Comparison of ENCODE assay signal across 10 cellular contexts in the genomic region with DNA sequence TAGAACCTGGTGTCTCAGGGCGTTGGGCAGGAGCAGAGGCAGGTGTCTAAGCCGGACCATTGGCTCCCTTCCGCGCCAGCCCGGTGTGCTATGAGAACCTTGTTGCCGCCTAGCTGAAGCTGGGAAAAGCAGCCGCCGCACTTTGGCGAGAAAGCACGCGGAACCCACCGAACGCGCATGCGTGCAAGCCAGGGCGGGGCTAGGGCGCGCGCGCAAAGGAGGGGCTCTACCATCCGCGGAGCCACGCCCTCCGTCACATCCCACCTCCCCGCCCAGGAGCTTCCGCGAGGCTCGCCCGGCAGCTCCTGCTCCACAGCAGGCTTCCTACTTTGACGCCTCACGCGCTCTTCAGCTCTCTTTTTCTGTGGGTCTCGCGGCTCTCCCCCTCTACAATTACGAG. TPM values are rescaled to one million over a fixed set of nuclear protein-coding genes. Genes with fewer than 3 reads are reported as not detected.
DNase-seq lines count a peak whose midpoint lies in the region; ATAC-seq lines count a peak whose summit lies in the region.
"Had no signal": no experiment of that assay in that cellular context is flagged by ENCODE, and none has a peak within 500 bp of the region (broad histone marks: within the 10 kb centered on the region; RNA-seq: fewer than 3 reads in every experiment).

No MANE protein-coding gene starts in this region.

- H3K4me3 Mint-ChIP-seq in activated CD4-positive, alpha-beta T cell treated with anti-CD3 and anti-CD28 coated beads, Interleukin-2, amount 10 ng/mL, durations not matched to agents 24 days and 14 days: no peak overlapping the region
- H3K4me3 Mint-ChIP-seq in activated naive CD8-positive, alpha-beta T cell treated with anti-CD3 and anti-CD28 coated beads, Interleukin-2, amount 50 U/mL, for 24 hours: no peak overlapping the region
- H3K4me3 Mint-ChIP-seq in stimulated activated naive B cell treated with anti-CD40 and anti-IgM and Interleukin-4, amounts not matched to agents 10 μg/mL and 1 μg/mL and 100 μg/mL, for 72 hours: peak overlapping the region; percentile 30 to 58

- intact Hi-C loops in activated CD4-positive, alpha-beta T cell treated with anti-CD3 and anti-CD28 coated beads, Interleukin-2, amount 10 ng/mL, durations not matched to agents 24 days and 14 days (cut with micrococcal nuclease): no loop called here

- no peak for ATAC-seq in activated naive CD8-positive, alpha-beta T cell treated with anti-CD3 and anti-CD28 coated beads, Interleukin-2, amount 50 U/mL, for 24 hours
- peak; percentile 65 to 75 for ATAC-seq in stimulated activated naive B cell treated with anti-CD40 and anti-IgM and Interleukin-4, amounts not matched to agents 10 μg/mL and 1 μg/mL and 100 μg/mL, for 72 hours (replicated peaks)

- peak; percentile 53 for DNase-seq in activated CD4-positive, alpha-beta T cell treated with anti-CD3 and anti-CD28 coated beads, Interleukin-2, amount 10 ng/mL, durations not matched to agents 24 days and 14 days
- DNase-seq in activated CD4-positive, alpha-beta T cell treated with anti-CD3 and anti-CD28 coated beads for 4 hours: no peak
- DNase-seq in activated naive CD8-positive, alpha-beta T cell treated with anti-CD3 and anti-CD28 coated beads, Interleukin-2, amount 50 U/mL, for 24 hours: peak; percentile 3
- DNase-seq in iPS-NIHi7 (ENCODE audit: extremely low spot score) (peak; percentile 47), AML-193 (lab: John Stamatoyannopoulos, UW) (no peak), NCI-H1694 treated with DMSO at 0.1 percent for 48 hours (lab: John Stamatoyannopoulos, UW) (no peak)
- peak; percentile 34 for DNase-seq in stimulated activated naive B cell treated with anti-CD40 and anti-IgM and Interleukin-4, amounts not matched to agents 10 μg/mL and 1 μg/mL and 100 μg/mL, for 72 hours
- DNase-seq in NK-92 treated with Interleukin-12 subunit alpha and Interleukin-12 subunit beta, amount 100 ng/mL, for 24 hours (lab: John Stamatoyannopoulos, UW): no peak
- DNase-seq: amniotic stem cell, SJCRH30 had no signal

- no peaks in the 10 kb centered on the region for H3K36me3 Mint-ChIP-seq in activated CD4-positive, alpha-beta T cell treated with anti-CD3 and anti-CD28 coated beads, Interleukin-2, amount 10 ng/mL, durations not matched to agents 24 days and 14 days (ENCODE audit: low read depth)
- peaks cover 3% of the 10 kb centered on the region for H3K36me3 Mint-ChIP-seq in activated naive CD8-positive, alpha-beta T cell treated with anti-CD3 and anti-CD28 coated beads, Interleukin-2, amount 50 U/mL, for 24 hours (ENCODE audit: low read depth)
- H3K36me3 Mint-ChIP-seq in stimulated activated naive B cell treated with anti-CD40 and anti-IgM and Interleukin-4, amounts not matched to agents 10 μg/mL and 1 μg/mL and 100 μg/mL, for 72 hours: no peaks in the 10 kb centered on the region

- no peaks in the 10 kb centered on the region for H3K27me3 Mint-ChIP-seq in activated CD4-positive, alpha-beta T cell treated with anti-CD3 and anti-CD28 coated beads, Interleukin-2, amount 10 ng/mL, durations not matched to agents 24 days and 14 days
- H3K27me3 Mint-ChIP-seq in activated naive CD8-positive, alpha-beta T cell treated with anti-CD3 and anti-CD28 coated beads, Interleukin-2, amount 50 U/mL, for 24 hours: peaks cover 6% of the 10 kb centered on the region
- H3K27me3 Mint-ChIP-seq in stimulated activated naive B cell treated with anti-CD40 and anti-IgM and Interleukin-4, amounts not matched to agents 10 μg/mL and 1 μg/mL and 100 μg/mL, for 72 hours: peaks cover 5 to 14% of the 10 kb centered on the region in 2 donors

- peaks cover 7% of the 10 kb centered on the region for H3K9me3 Mint-ChIP-seq in activated CD4-positive, alpha-beta T cell treated with anti-CD3 and anti-CD28 coated beads, Interleukin-2, amount 10 ng/mL, durations not matched to agents 24 days and 14 days
- no peaks in the 10 kb centered on the region for H3K9me3 Mint-ChIP-seq in activated naive CD8-positive, alpha-beta T cell treated with anti-CD3 and anti-CD28 coated beads, Interleukin-2, amount 50 U/mL, for 24 hours
- H3K9me3 Mint-ChIP-seq in stimulated activated naive B cell treated with anti-CD40 and anti-IgM and Interleukin-4, amounts not matched to agents 10 μg/mL and 1 μg/mL and 100 μg/mL, for 72 hours: no peaks in the 10 kb centered on the region

- no peak overlapping the region for H3K27ac Mint-ChIP-seq in activated CD4-positive, alpha-beta T cell treated with anti-CD3 and anti-CD28 coated beads, Interleukin-2, amount 10 ng/mL, durations not matched to agents 24 days and 14 days
- no peak overlapping the region for H3K27ac Mint-ChIP-seq in activated naive CD8-positive, alpha-beta T cell treated with anti-CD3 and anti-CD28 coated beads, Interleukin-2, amount 50 U/mL, for 24 hours
- no peak overlapping the region for H3K27ac Mint-ChIP-seq in stimulated activated naive B cell treated with anti-CD40 and anti-IgM and Interleukin-4, amounts not matched to agents 10 μg/mL and 1 μg/mL and 100 μg/mL, for 72 hours

- H3K4me1 Mint-ChIP-seq in activated CD4-positive, alpha-beta T cell treated with anti-CD3 and anti-CD28 coated beads, Interleukin-2, amount 10 ng/mL, durations not matched to agents 24 days and 14 days: no peaks in the 10 kb centered on the region
- no peaks in the 10 kb centered on the region for H3K4me1 Mint-ChIP-seq in activated naive CD8-positive, alpha-beta T cell treated with anti-CD3 and anti-CD28 coated beads, Interleukin-2, amount 50 U/mL, for 24 hours
- no peaks in the 10 kb centered on the region for H3K4me1 Mint-ChIP-seq in stimulated activated naive B cell treated with anti-CD40 and anti-IgM and Interleukin-4, amounts not matched to agents 10 μg/mL and 1 μg/mL and 100 μg/mL, for 72 hours

RNA-seq across cellular contexts. Expression of gene WDR87, which starts 51.3 kb away (rescaled TPM):
- total RNA-seq in activated CD4-positive, alpha-beta T cell treated with anti-CD3 and anti-CD28 coated beads, Interleukin-2, amount 10 ng/mL, durations not matched to agents 24 days and 14 days: not detected in 2 replicates
- total RNA-seq: SJCRH30 had no signal

RNA-seq across cellular contexts. Expression of gene SIPA1L3, which starts 51.9 kb away (rescaled TPM):
- total RNA-seq in activated CD4-positive, alpha-beta T cell treated with anti-CD3 and anti-CD28 coated beads, Interleukin-2, amount 10 ng/mL, durations not matched to agents 24 days and 14 days: 15.2 and 15.4 TPM in 2 replicates

Comparison
In these comparisons a context has a peak if more than half of its experiments do, and no peak if none do; other contexts are left out.
1. DNase-seq: peak in activated CD4-positive, alpha-beta T cell treated with anti-CD3 and anti-CD28 coated beads, Interleukin-2, amount 10 ng/mL, durations not matched to agents 24 days and 14 days (single experiment), activated naive CD8-positive, alpha-beta T cell treated with anti-CD3 and anti-CD28 coated beads, Interleukin-2, amount 50 U/mL, for 24 hours (single experiment), iPS-NIHi7 (single experiment) and stimulated activated naive B cell treated with anti-CD40 and anti-IgM and Interleukin-4, amounts not matched to agents 10 μg/mL and 1 μg/mL and 100 μg/mL, for 72 hours (single experiment); none in activated CD4-positive, alpha-beta T cell treated with anti-CD3 and anti-CD28 coated beads for 4 hours (0 of 2), AML-193 (0 of 2), NCI-H1694 treated with DMSO at 0.1 percent for 48 hours (single experiment) and NK-92 treated with Interleukin-12 subunit alpha and Interleukin-12 subunit beta, amount 100 ng/mL, for 24 hours (single experiment).
2. H3K4me3 Mint-ChIP-seq: peak in stimulated activated naive B cell treated with anti-CD40 and anti-IgM and Interleukin-4, amounts not matched to agents 10 μg/mL and 1 μg/mL and 100 μg/mL, for 72 hours (2 of 2); none in activated CD4-positive, alpha-beta T cell treated with anti-CD3 and anti-CD28 coated beads, Interleukin-2, amount 10 ng/mL, durations not matched to agents 24 days and 14 days (single experiment) and activated naive CD8-positive, alpha-beta T cell treated with anti-CD3 and anti-CD28 coated beads, Interleukin-2, amount 50 U/mL, for 24 hours (single experiment).